Comparison of ENCODE assay signal across 18 cellular contexts in the genomic region with DNA sequence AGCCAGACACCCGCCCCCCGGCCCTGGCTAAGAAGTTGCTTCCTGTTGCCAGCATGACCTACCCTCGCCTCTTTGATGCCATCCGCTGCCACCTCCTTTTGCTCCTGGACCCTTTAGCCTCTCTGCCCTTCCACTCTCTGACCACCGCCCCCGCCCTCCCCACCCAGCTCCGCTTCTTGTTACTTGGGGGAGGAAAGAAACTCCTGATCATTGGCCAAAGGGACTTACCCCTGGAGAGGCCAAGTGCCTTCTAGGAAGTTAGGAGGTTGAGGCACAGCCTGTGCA. TPM values are rescaled to one million over a fixed set of nuclear protein-coding genes. Genes with fewer than 3 reads are reported as not detected.
A peak's percentile ranks its signal among the peaks of the same experiment; 100 is the strongest.
DNase-seq lines count a peak whose midpoint lies in the region; ATAC-seq, FAIRE-seq and TF ChIP-seq lines count a peak whose summit lies in the region.
"Had no signal": no experiment of that assay in that cellular context is flagged by ENCODE, and none has a peak within 500 bp of the region (broad histone marks: within the 10 kb centered on the region; RNA-seq: fewer than 3 reads in every experiment).

A gene (minus strand): TSS at position 65 of the 285 bp plus-strand sequence. CDS start 1,311 bp downstream, outside the sequence.

- DNase-seq in activated T-cell treated with anti-CD3 and anti-CD28 coated beads, Interleukin-2, amount 50 U/mL, for 4 hours, result no peak
- DNase-seq in activated T-cell treated with anti-CD3 and anti-CD28 coated beads for 4 hours (no peak), stomach (no peak), frontal cortex (ENCODE audit: low spot score in 2 of 2) (no peak), DMS79 (lab: John Stamatoyannopoulos, UW) (no peak)
- DNase-seq in effector memory CD8-positive, alpha-beta T cell, result no peak
- DNase-seq: anterior cingulate cortex, GF-D8, NCI-H526 treated with DMSO at 0.1 percent for 48 hours, occipital lobe had no signal

- H3K4me1 ChIP-seq in Loucy (ENCODE audit: insufficient read depth, low read length, poor library complexity, severe bottlenecking) (peaks cover 17% of the 10 kb centered on the region), skeletal muscle satellite cell (ENCODE audit: control insufficient read depth, insufficient read depth, low read length) (peaks cover 33% of the 10 kb centered on the region), stomach (peaks cover 0 to 33% (median 10%) of the 10 kb centered on the region in 4 donors)

- H2AFZ ChIP-seq in Loucy (ENCODE audit: low read length), result no peak within 1 kb of the TSS

- H3K36me3 Mint-ChIP-seq in activated T-cell treated with anti-CD3 and anti-CD28 coated beads, Interleukin-2, amount 50 U/mL, for 4 hours (ENCODE audit: insufficient read depth), result no peaks in the 10 kb centered on the region
- H3K36me3 Mint-ChIP-seq in effector memory CD8-positive, alpha-beta T cell (ENCODE audit: insufficient read depth), result peaks cover 25% of the 10 kb centered on the region

- no peak for FAIRE-seq in frontal cortex (lab: Jason Lieb, UNC)
- FAIRE-seq: endothelial cell of umbilical vein had no signal

- H3K27me3 ChIP-seq in Loucy (ENCODE audit: insufficient read depth, low read length, poor library complexity, severe bottlenecking) (peaks cover 7% of the 10 kb centered on the region), skeletal muscle satellite cell (ENCODE audit: control insufficient read depth, insufficient read depth, low read length) (peaks cover 11% of the 10 kb centered on the region), stomach (peaks cover 0 to 20% (median 0%) of the 10 kb centered on the region in 3 donors)

- peak within 1 kb of the TSS; percentile 62 for H3K4me3 Mint-ChIP-seq in activated T-cell treated with anti-CD3 and anti-CD28 coated beads, Interleukin-2, amount 50 U/mL, for 4 hours
- peak within 1 kb of the TSS; percentile 25 to 34 for H3K4me3 Mint-ChIP-seq in effector memory CD8-positive, alpha-beta T cell

- ATAC-seq in activated T-cell treated with anti-CD3 and anti-CD28 coated beads, Interleukin-2, amount 50 U/mL, for 4 hours, result no peak
- ATAC-seq in effector memory CD8-positive, alpha-beta T cell (replicated peaks), result no peak
- ATAC-seq: gastroesophageal sphincter, HCT116 had no signal

- H3K27ac Mint-ChIP-seq in effector memory CD8-positive, alpha-beta T cell, result peak within 1 kb of the TSS in 1 of 2 donors; percentile 35

- H3K36me3 ChIP-seq in Loucy (ENCODE audit: insufficient read depth, low read length) (no peaks in the 10 kb centered on the region; the same call in none of the 2 replicates), skeletal muscle satellite cell (ENCODE audit: insufficient read depth, low read length) (peaks cover 47% of the 10 kb centered on the region), stomach (peaks cover 0 to 25% (median 20%) of the 10 kb centered on the region in 4 donors)

- H3K9me2 ChIP-seq in Loucy (replicated peaks; ENCODE audit: low read depth, low read length), result no peaks in the 10 kb centered on the region

- H3K9me3 ChIP-seq in Loucy (ENCODE audit: insufficient read depth, low read depth, low read length), result no peaks in the 10 kb centered on the region
- no peaks in the 10 kb centered on the region for H3K9me3 ChIP-seq in skeletal muscle satellite cell (replicated peaks; ENCODE audit: low read length)
- no peaks in the 10 kb centered on the region for H3K9me3 ChIP-seq in stomach
- H3K9me3 ChIP-seq: gastroesophageal sphincter had no signal

- intact Hi-C loops in stomach (cut with DNase I; ENCODE audit: low total_unique reads), result no loop called here

- peak within 1 kb of the TSS; percentile 97 for H3K4me3 ChIP-seq in Loucy (ENCODE audit: low read length, poor library complexity, severe bottlenecking)
- H3K4me3 ChIP-seq in skeletal muscle satellite cell (ENCODE audit: low read length), result no peak within 1 kb of the TSS
- H3K4me3 ChIP-seq in stomach, result no peak within 1 kb of the TSS
- H3K4me3 ChIP-seq: gastroesophageal sphincter, skin epidermis had no signal

- no peaks in the 10 kb centered on the region for H3F3A ChIP-seq in Loucy (ENCODE audit: low read depth)

- TF ChIP-seq EP300 in stomach (IDR thresholded peaks at IDR 0.05), result no peak

- H3K4me2 ChIP-seq in Loucy (ENCODE audit: low read depth, low read length, poor library complexity, severe bottlenecking) (peak within 1 kb of the TSS; percentile 71), skeletal muscle satellite cell (ENCODE audit: low read length) (no peak within 1 kb of the TSS)

- H3K9ac ChIP-seq in Loucy (ENCODE audit: low read depth, low read length, poor library complexity, severe bottlenecking), result peak within 1 kb of the TSS; percentile 100
- H3K9ac ChIP-seq in skeletal muscle satellite cell (ENCODE audit: low read depth, low read length), result peak within 1 kb of the TSS; percentile 47

- peak within 1 kb of the TSS in 2 of 5 donors; percentile 14 to 26 for H3K27ac ChIP-seq in stomach
- H3K27ac ChIP-seq: VCaP had no signal

- H3K79me2 ChIP-seq in Loucy (ENCODE audit: insufficient read depth, low read length), result peaks cover 54% of the 10 kb centered on the region

- H3K27me3 Mint-ChIP-seq in activated T-cell treated with anti-CD3 and anti-CD28 coated beads, Interleukin-2, amount 50 U/mL, for 4 hours (ENCODE audit: low read depth), result no peaks in the 10 kb centered on the region
- H3K27me3 Mint-ChIP-seq in effector memory CD8-positive, alpha-beta T cell, result peaks cover 0 to 8% of the 10 kb centered on the region in 2 donors

- WGBS in stomach, 5 donors, result 88 to 92% (median 89%) methylated on average over 7 of the region's 7 CpGs

- no peak for TF ChIP-seq CTCF in Loucy (conservative IDR thresholded peaks at IDR 0.05; ENCODE audit: low read length)
- no peak for TF ChIP-seq CTCF in stomach (IDR thresholded peaks at IDR 0.05)

- TF ChIP-seq POLR2A in stomach (IDR thresholded peaks at IDR 0.05), result no peak

- H4K20me1 ChIP-seq in Loucy (ENCODE audit: insufficient read depth, low read length, poor library complexity, severe bottlenecking), result peaks cover 8% of the 10 kb centered on the region

- H3K4me1 Mint-ChIP-seq in activated T-cell treated with anti-CD3 and anti-CD28 coated beads, Interleukin-2, amount 50 U/mL, for 4 hours (ENCODE audit: low read depth), result peaks cover 36% of the 10 kb centered on the region
- peaks cover 24 to 29% of the 10 kb centered on the region in 2 donors for H3K4me1 Mint-ChIP-seq in effector memory CD8-positive, alpha-beta T cell (ENCODE audit: low read depth in 2 of 2)

- no peaks in the 10 kb centered on the region for H3K9me3 Mint-ChIP-seq in activated T-cell treated with anti-CD3 and anti-CD28 coated beads, Interleukin-2, amount 50 U/mL, for 4 hours
- H3K9me3 Mint-ChIP-seq in effector memory CD8-positive, alpha-beta T cell, result no peaks in the 10 kb centered on the region

RNA-seq across cellular contexts. Expression of the gene that starts here (rescaled TPM):
- under 1 TPM in 2 of 3 donors, not detected in 1; 0.08 to 0.20 TPM for total RNA-seq in activated T-cell treated with anti-CD3 and anti-CD28 coated beads, Interleukin-2, amount 50 U/mL, for 4 hours
- total RNA-seq in skeletal muscle satellite cell (2012; rRNA removed), result not detected in 2 replicates
- total RNA-seq in stomach (not detected), frontal cortex (not detected)
- under 1 TPM in 1 of 3 donors, not detected in 2; 0.03 TPM for polyA plus RNA-seq in stomach
- total RNA-seq: endothelial cell of umbilical vein, gastroesophageal sphincter, occipital lobe, urinary bladder had no signal
- polyA plus RNA-seq: endothelial cell of umbilical vein had no signal
